24 cellular contexts compared by ENCODE assay signal in the genomic region with DNA sequence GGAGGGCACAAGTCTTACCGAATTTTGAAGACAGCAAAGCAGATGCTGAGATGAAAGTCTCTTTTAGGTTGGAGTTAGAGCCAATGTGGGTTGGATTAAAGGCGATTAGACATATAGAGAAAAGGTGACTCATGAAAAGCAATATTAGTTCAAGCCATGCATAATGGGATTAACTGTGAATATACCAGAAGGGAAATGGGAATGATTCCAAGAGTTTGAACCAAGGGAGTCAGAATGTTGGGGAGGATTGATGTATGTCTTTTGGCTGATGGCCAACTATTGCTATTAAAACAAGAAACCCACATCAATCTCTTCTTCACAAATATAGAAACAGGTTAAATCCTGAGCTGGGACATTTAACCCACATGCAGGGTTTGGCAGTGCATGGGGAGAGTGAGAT. TPM values are rescaled to one million over a fixed set of nuclear protein-coding genes. Genes with fewer than 3 reads are reported as not detected.
DNase-seq lines count a peak whose midpoint lies in the region; ATAC-seq and TF ChIP-seq lines count a peak whose summit lies in the region.
"Had no signal": no experiment of that assay in that cellular context is flagged by ENCODE, and none has a peak within 500 bp of the region (broad histone marks: within the 10 kb centered on the region; RNA-seq: fewer than 3 reads in every experiment).

No MANE protein-coding gene starts in this region.

- no peak overlapping the region for H3K27ac Mint-ChIP-seq in T-helper 2 cell treated with Interferon-gamma antibody and Interleukin-4, amounts not matched to agents 5 μg/mL and 100 μg/mL, for 36 hours
- no peak overlapping the region for H3K27ac Mint-ChIP-seq in stimulated activated effector memory CD8-positive, alpha-beta T cell treated with anti-CD3 and anti-CD28 coated beads, Interleukin-12 subunit alpha, Interleukin-12 subunit beta, amount 100 ng/mL, for 72 hours
- H3K27ac Mint-ChIP-seq: activated naive CD4-positive, alpha-beta T cell treated with anti-CD3 and anti-CD28 coated beads, Interleukin-2, amount 10 ng/mL, durations not matched to agents 7 days and 5 days; CD8-positive, alpha-beta memory T cell; effector memory CD8-positive, alpha-beta T cell had no signal

- peaks cover 54% of the 10 kb centered on the region for H3K27me3 Mint-ChIP-seq in T-helper 2 cell treated with Interferon-gamma antibody and Interleukin-4, amounts not matched to agents 5 μg/mL and 100 μg/mL, for 36 hours (ENCODE audit: low read depth)

- ATAC-seq in esophagus mucosa = peak; percentile 89
- ATAC-seq in stimulated activated effector memory CD8-positive, alpha-beta T cell treated with anti-CD3 and anti-CD28 coated beads, Interleukin-12 subunit alpha, Interleukin-12 subunit beta, amount 100 ng/mL, for 72 hours = no peak
- ATAC-seq: effector memory CD8-positive, alpha-beta T cell; stimulated activated naive CD8-positive, alpha-beta T cell treated with anti-CD3 and anti-CD28 coated beads, Interleukin-15, Interleukin-2, amounts not matched to agents 100 U/mL and 50 U/mL, for 24 hours had no signal

- H3K4me1 Mint-ChIP-seq in T-helper 2 cell treated with Interferon-gamma antibody and Interleukin-4, amounts not matched to agents 5 μg/mL and 100 μg/mL, for 36 hours (ENCODE audit: low read depth) = no peaks in the 10 kb centered on the region
- H3K4me1 Mint-ChIP-seq in stimulated activated effector memory CD8-positive, alpha-beta T cell treated with anti-CD3 and anti-CD28 coated beads, Interleukin-12 subunit alpha, Interleukin-12 subunit beta, amount 100 ng/mL, for 72 hours = no peaks in the 10 kb centered on the region
- H3K4me1 Mint-ChIP-seq: activated naive CD4-positive, alpha-beta T cell treated with anti-CD3 and anti-CD28 coated beads, Interleukin-2, amount 10 ng/mL, durations not matched to agents 7 days and 5 days; CD8-positive, alpha-beta memory T cell had no signal

- H3K9me3 ChIP-seq in GM23248 (ENCODE audit: low read depth) (no peaks in the 10 kb centered on the region), prostate gland (no peaks in the 10 kb centered on the region)
- H3K9me3 ChIP-seq: Peyer's patch, tibial artery had no signal

- no peaks in the 10 kb centered on the region for H3F3A ChIP-seq in GM23248 (ENCODE audit: insufficient read depth)

- no peak overlapping the region for H3K4me3 Mint-ChIP-seq in T-helper 2 cell treated with Interferon-gamma antibody and Interleukin-4, amounts not matched to agents 5 μg/mL and 100 μg/mL, for 36 hours
- H3K4me3 Mint-ChIP-seq in stimulated activated effector memory CD8-positive, alpha-beta T cell treated with anti-CD3 and anti-CD28 coated beads, Interleukin-12 subunit alpha, Interleukin-12 subunit beta, amount 100 ng/mL, for 72 hours = no peak overlapping the region
- H3K4me3 Mint-ChIP-seq: activated naive CD4-positive, alpha-beta T cell treated with anti-CD3 and anti-CD28 coated beads, Interleukin-2, amount 10 ng/mL, durations not matched to agents 7 days and 5 days; CD8-positive, alpha-beta memory T cell; effector memory CD8-positive, alpha-beta T cell had no signal

- H2AFZ ChIP-seq in GM23248 = no peak overlapping the region

- in situ Hi-C loops in GM23248 (cut with MboI) = no loop called here

- H3K9me2 ChIP-seq in GM23248 (ENCODE audit: insufficient read depth) = no peaks in the 10 kb centered on the region

- H3K4me1 ChIP-seq in GM23248 (ENCODE audit: insufficient read depth) = no peaks in the 10 kb centered on the region
- H3K4me1 ChIP-seq in prostate gland (replicated peaks) = no peaks in the 10 kb centered on the region
- H3K4me1 ChIP-seq: tibial artery had no signal

- no peak for TF ChIP-seq CTCF in prostate gland (IDR thresholded peaks at IDR 0.05)

- no peaks in the 10 kb centered on the region for H3K36me3 Mint-ChIP-seq in T-helper 2 cell treated with Interferon-gamma antibody and Interleukin-4, amounts not matched to agents 5 μg/mL and 100 μg/mL, for 36 hours (ENCODE audit: low read depth)
- H3K36me3 Mint-ChIP-seq in stimulated activated effector memory CD8-positive, alpha-beta T cell treated with anti-CD3 and anti-CD28 coated beads, Interleukin-12 subunit alpha, Interleukin-12 subunit beta, amount 100 ng/mL, for 72 hours = no peaks in the 10 kb centered on the region
- H3K36me3 Mint-ChIP-seq: activated naive CD4-positive, alpha-beta T cell treated with anti-CD3 and anti-CD28 coated beads, Interleukin-2, amount 10 ng/mL, durations not matched to agents 7 days and 5 days; CD8-positive, alpha-beta memory T cell had no signal

- no peak overlapping the region for H3K9ac ChIP-seq in GM23248

- DNase-seq in GM23248 (peak; percentile 10), NCI-H345 treated with DMSO at 0.1 percent for 48 hours (lab: John Stamatoyannopoulos, UW; ENCODE audit: unreplicated experiment) (peak; percentile 43), prostate gland (ENCODE audit: low spot score) (no peak), NCI-H2196 treated with DMSO at 0.1 percent for 48 hours (lab: John Stamatoyannopoulos, UW; ENCODE audit: unreplicated experiment) (no peak)
- DNase-seq in T-helper 2 cell treated with Interferon-gamma antibody and Interleukin-4, amounts not matched to agents 5 μg/mL and 100 μg/mL, for 36 hours (ENCODE audit: low spot score) = no peak
- no peak for DNase-seq in stimulated activated effector memory CD8-positive, alpha-beta T cell treated with anti-CD3 and anti-CD28 coated beads, Interleukin-12 subunit alpha, Interleukin-12 subunit beta, amount 100 ng/mL, for 72 hours (ENCODE audit: low spot score in 2 of 2)
- DNase-seq: activated naive CD4-positive, alpha-beta T cell treated with anti-CD3 and anti-CD28 coated beads, Interleukin-2, amount 10 ng/mL, durations not matched to agents 7 days and 5 days; activated T-cell treated with anti-CD3 and anti-CD28 coated beads, Interleukin-2, amount 50 U/mL, for 48 hours; CD8-positive, alpha-beta memory T cell; effector memory CD8-positive, alpha-beta T cell; HCEC 1CT; midbrain; NCI-H1417 treated with DMSO at 0.1 percent for 48 hours; NK-92 treated with Interleukin-12 subunit alpha and Interleukin-12 subunit beta, amount 100 ng/mL, for 24 hours; Peyer's patch; posterior cingulate gyrus; stimulated activated naive CD8-positive, alpha-beta T cell treated with anti-CD3 and anti-CD28 coated beads, Interleukin-15, Interleukin-2, amounts not matched to agents 100 U/mL and 50 U/mL, for 24 hours; tibial artery had no signal

- WGBS in GM23248 (ENCODE audit: low coverage in 1 of 2, low lambda C conversion rate in 2 of 2, missing lambda C conversion rate in 2 of 2), 2 experiments = 54 to 55% methylated on average over 2 of the region's 2 CpGs
- 44% methylated on average over 2 of the region's 2 CpGs for WGBS in prostate gland

- H3K27me3 ChIP-seq in GM23248 (replicated peaks; ENCODE audit: insufficient read depth) (no peaks in the 10 kb centered on the region), prostate gland (replicated peaks; ENCODE audit: insufficient read depth) (no peaks in the 10 kb centered on the region)
- H3K27me3 ChIP-seq: Peyer's patch, tibial artery had no signal

- H3K36me3 ChIP-seq in GM23248 (ENCODE audit: low read depth) = no peaks in the 10 kb centered on the region
- H3K36me3 ChIP-seq in prostate gland = no peaks in the 10 kb centered on the region
- H3K36me3 ChIP-seq: Peyer's patch, tibial artery had no signal

- no peaks in the 10 kb centered on the region for H3K79me2 ChIP-seq in GM23248 (ENCODE audit: insufficient read depth)

- H3K4me3 ChIP-seq in GM23248 (no peak overlapping the region), prostate gland (no peak overlapping the region)
- H3K4me3 ChIP-seq: tibial artery had no signal

- no peak overlapping the region for H3K4me2 ChIP-seq in GM23248 (ENCODE audit: unreplicated experiment)

- H3K27ac ChIP-seq in GM23248 (no peak overlapping the region), prostate gland (peak overlapping the region; percentile 44 to 65)
- H3K27ac ChIP-seq: tibial artery had no signal

- no peaks in the 10 kb centered on the region for H4K20me1 ChIP-seq in GM23248 (ENCODE audit: insufficient read depth)

- intact Hi-C loops in prostate gland (cut with DNase I) = no loop called here

- no peaks in the 10 kb centered on the region for H3K9me3 Mint-ChIP-seq in T-helper 2 cell treated with Interferon-gamma antibody and Interleukin-4, amounts not matched to agents 5 μg/mL and 100 μg/mL, for 36 hours
- H3K9me3 Mint-ChIP-seq in stimulated activated effector memory CD8-positive, alpha-beta T cell treated with anti-CD3 and anti-CD28 coated beads, Interleukin-12 subunit alpha, Interleukin-12 subunit beta, amount 100 ng/mL, for 72 hours = no peaks in the 10 kb centered on the region
- H3K9me3 Mint-ChIP-seq: activated naive CD4-positive, alpha-beta T cell treated with anti-CD3 and anti-CD28 coated beads, Interleukin-2, amount 10 ng/mL, durations not matched to agents 7 days and 5 days; CD8-positive, alpha-beta memory T cell; effector memory CD8-positive, alpha-beta T cell had no signal

- no peak for TF ChIP-seq POLR2A in prostate gland (IDR thresholded peaks at IDR 0.05)

RNA-seq across cellular contexts. Expression of a gene that starts 1.2 kb away (rescaled TPM):
- not detected in 2 replicates for total RNA-seq in GM23248 (2014; rRNA removed; shearing (Covaris generic))
- polyA plus RNA-seq in GM23248 (2016; fragmentation: Nextera tagmentation; extraction: Ambion mirVana) = not detected in 2 replicates
- 0.76 TPM for total RNA-seq in esophagus mucosa
- 10 to 100 TPM in 1 of 2 donors, 1 to 10 TPM in 1; 4.6 to 21.5 TPM for total RNA-seq in prostate gland
- total RNA-seq: astrocyte; CD8-positive, alpha-beta memory T cell; chondrocyte; SK-MEL-5 had no signal
- polyA plus RNA-seq: CD8-positive, alpha-beta memory T cell; neural cell had no signal

RNA-seq across cellular contexts. Expression of a gene that starts 43.8 kb away (rescaled TPM):
- total RNA-seq in GM23248 (2014; rRNA removed; shearing (Covaris generic)) = not detected in 2 replicates
- polyA plus RNA-seq in GM23248 (2016; fragmentation: Nextera tagmentation; extraction: Ambion mirVana) = not detected in 2 replicates
- total RNA-seq in esophagus mucosa (not detected), prostate gland (1 to 10 TPM in 1 of 2 donors, under 1 TPM in 1; 0.62 to 2.0 TPM)
- total RNA-seq: astrocyte, chondrocyte, SK-MEL-5, skeletal muscle tissue had no signal
- polyA plus RNA-seq: neural cell had no signal

RNA-seq across cellular contexts. Expression of a gene that starts 55.8 kb away (rescaled TPM):
- total RNA-seq in GM23248 (2014; rRNA removed; shearing (Covaris generic)) = 298 and 346 TPM in 2 replicates
- polyA plus RNA-seq in GM23248 (2016; fragmentation: Nextera tagmentation; extraction: Ambion mirVana) = 257 and 273 TPM in 2 replicates
- total RNA-seq in esophagus mucosa = 108 TPM
- total RNA-seq in prostate gland = 100 to 1,000 TPM; 185 to 307 TPM

Comparison
In these comparisons a context has a peak if more than half of its experiments do, and no peak if none do; other contexts are left out.
1. DNase-seq: peak in GM23248 (single experiment) and NCI-H345 treated with DMSO at 0.1 percent for 48 hours (single experiment); none in prostate gland (single experiment), NCI-H2196 treated with DMSO at 0.1 percent for 48 hours (single experiment), T-helper 2 cell treated with Interferon-gamma antibody and Interleukin-4, amounts not matched to agents 5 μg/mL and 100 μg/mL, for 36 hours (single experiment) and stimulated activated effector memory CD8-positive, alpha-beta T cell treated with anti-CD3 and anti-CD28 coated beads, Interleukin-12 subunit alpha, Interleukin-12 subunit beta, amount 100 ng/mL, for 72 hours (0 of 2).